Comparison of ENCODE assay signal across 10 cellular contexts in the genomic region with DNA sequence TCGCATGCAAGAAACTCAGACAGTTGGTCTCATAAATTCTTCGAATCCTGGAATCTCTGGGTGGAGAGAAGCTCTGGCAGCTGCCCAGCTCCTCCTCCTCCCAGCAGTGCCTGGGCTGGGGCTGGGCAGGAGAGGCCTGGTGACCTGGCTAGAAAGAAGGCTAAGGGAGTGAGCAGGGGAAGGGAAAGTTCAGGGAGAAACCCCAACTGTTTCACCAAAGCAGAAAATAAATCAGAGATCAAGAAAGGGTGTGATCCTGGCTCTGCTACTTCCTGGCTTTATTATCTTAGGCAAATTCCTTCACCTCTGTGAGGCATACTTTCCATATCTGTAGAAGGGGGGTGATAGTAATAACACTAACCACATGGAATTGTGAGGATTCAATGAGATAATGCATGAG. TPM values are rescaled to one million over a fixed set of nuclear protein-coding genes. Genes with fewer than 3 reads are reported as not detected.
A peak's percentile ranks its signal among the peaks of the same experiment; 100 is the strongest.
DNase-seq lines count a peak whose midpoint lies in the region; ATAC-seq and TF ChIP-seq lines count a peak whose summit lies in the region.
"Had no signal": no experiment of that assay in that cellular context is flagged by ENCODE, and none has a peak within 500 bp of the region (broad histone marks: within the 10 kb centered on the region; RNA-seq: fewer than 3 reads in every experiment).

No MANE protein-coding gene starts in this region.

- H3K36me3 Mint-ChIP-seq in activated T-helper 17 cell treated with anti-CD3 and anti-CD28 coated beads, Interleukin-2, amount 50 U/mL, for 72 hours (ENCODE audit: low read depth), result no peaks in the 10 kb centered on the region

- H3K27me3 Mint-ChIP-seq in activated T-helper 17 cell treated with anti-CD3 and anti-CD28 coated beads, Interleukin-2, amount 50 U/mL, for 72 hours, result peaks cover 32% of the 10 kb centered on the region

- no peak overlapping the region for H3K4me3 ChIP-seq in fibroblast of mammary gland (ENCODE audit: control insufficient read depth, low read depth, low read length)
- H3K4me3 ChIP-seq in osteoblast (ENCODE audit: insufficient read depth, low read length), result no peak overlapping the region

- H3K27ac Mint-ChIP-seq in activated T-helper 17 cell treated with anti-CD3 and anti-CD28 coated beads, Interleukin-2, amount 50 U/mL, for 72 hours, result no peak overlapping the region

- H3K4me1 ChIP-seq in osteoblast (ENCODE audit: insufficient read depth, low read length), result peaks cover 70% of the 10 kb centered on the region

- no peak overlapping the region for H2AFZ ChIP-seq in osteoblast (ENCODE audit: low read length)

- no peaks in the 10 kb centered on the region for H3K9me3 Mint-ChIP-seq in activated T-helper 17 cell treated with anti-CD3 and anti-CD28 coated beads, Interleukin-2, amount 50 U/mL, for 72 hours

- no peak overlapping the region for H3K4me3 Mint-ChIP-seq in activated T-helper 17 cell treated with anti-CD3 and anti-CD28 coated beads, Interleukin-2, amount 50 U/mL, for 72 hours
- H3K4me3 Mint-ChIP-seq: CD4-positive, CD25-positive, alpha-beta regulatory T cell had no signal

- H3K4me2 ChIP-seq in osteoblast (ENCODE audit: insufficient read depth, low read length), result peak overlapping the region; percentile 68

- H3K79me2 ChIP-seq in osteoblast (ENCODE audit: insufficient read depth, low read length), result no peaks in the 10 kb centered on the region

- H3K9me3 ChIP-seq in osteoblast (ENCODE audit: low read depth, low read length), result no peaks in the 10 kb centered on the region

- H3K27ac ChIP-seq in osteoblast (ENCODE audit: low read depth, low read length), result peak overlapping the region; percentile 96

- H4K20me1 ChIP-seq in osteoblast (ENCODE audit: insufficient read depth, low read length), result peaks cover 5% of the 10 kb centered on the region

- H3K4me1 Mint-ChIP-seq in activated T-helper 17 cell treated with anti-CD3 and anti-CD28 coated beads, Interleukin-2, amount 50 U/mL, for 72 hours, result peaks cover 3% of the 10 kb centered on the region

- TF ChIP-seq CTCF in fibroblast of mammary gland (conservative IDR thresholded peaks at IDR 0.05; ENCODE audit: control insufficient read depth, insufficient read depth, low read depth, low read length), result no peak
- TF ChIP-seq CTCF in osteoblast (IDR thresholded peaks at IDR 0.05; ENCODE audit: extremely low read depth, low read depth, low read length), result no peak

- no peak for ATAC-seq in activated T-helper 17 cell treated with anti-CD3 and anti-CD28 coated beads, Interleukin-2, amount 50 U/mL, for 72 hours (replicated peaks)
- ATAC-seq in GM18511 (IDR thresholded peaks at IDR 0.05; ENCODE audit: unreplicated experiment) (no peak), GM19455 (IDR thresholded peaks at IDR 0.05; ENCODE audit: unreplicated experiment) (no peak)

- DNase-seq in AG08396 (ENCODE audit: low spot score), result peak; percentile 75
- peak; percentile 86 for DNase-seq in RPMI7951 (ENCODE audit: low read depth)
- DNase-seq in fibroblast of mammary gland (ENCODE audit: low read depth), result peak; percentile 63
- DNase-seq in osteoblast (ENCODE audit: insufficient read length, low spot score, missing footprints), result peak; percentile 91
- no peak for DNase-seq in SHP77 treated with DMSO at 0.1 percent for 48 hours (lab: John Stamatoyannopoulos, UW)
- DNase-seq: CD4-positive, CD25-positive, alpha-beta regulatory T cell had no signal

- H3K36me3 ChIP-seq in osteoblast (ENCODE audit: insufficient read depth, low read length), result no peaks in the 10 kb centered on the region

- H3K27me3 ChIP-seq in osteoblast (ENCODE audit: insufficient read depth, low read length), result no peaks in the 10 kb centered on the region

RNA-seq across cellular contexts. Expression of a gene that starts 8.8 kb away (rescaled TPM):
- total RNA-seq in RPMI7951 (2014; rRNA removed; shearing (Covaris generic)), result 6.9 and 7.1 TPM in 2 replicates
- total RNA-seq in osteoblast, result 158 and 197 TPM in 2 replicates
- total RNA-seq in activated T-helper 17 cell treated with anti-CD3 and anti-CD28 coated beads, Interleukin-2, amount 50 U/mL, for 72 hours, result not detected
- total RNA-seq: CD4-positive, CD25-positive, alpha-beta regulatory T cell; OCI-LY7 had no signal

RNA-seq across cellular contexts. Expression of a gene that starts 51.5 kb away (rescaled TPM):
- 3.4 and 6.7 TPM in 2 replicates for total RNA-seq in RPMI7951 (2014; rRNA removed; shearing (Covaris generic))
- total RNA-seq in osteoblast, result 5.8 and 7.4 TPM in 2 replicates
- 1 to 10 TPM in 1 of 2 donors, under 1 TPM in 1; 0.24 to 4.5 TPM for total RNA-seq in activated T-helper 17 cell treated with anti-CD3 and anti-CD28 coated beads, Interleukin-2, amount 50 U/mL, for 72 hours

Comparison
In these comparisons a context has a peak if more than half of its experiments do, and no peak if none do; other contexts are left out.
1. RNA of a gene that starts 8.8 kb away (total RNA-seq): 158 to 197 TPM in osteoblast; 6.9 to 7.1 TPM in RPMI7951 and not detected in activated T-helper 17 cell treated with anti-CD3 and anti-CD28 coated beads, Interleukin-2, amount 50 U/mL, for 72 hours; every median in the first group is over 10 times any median in the second.